ENCODE assay signal across 12 cellular contexts in genomic region chr2:10444463-10444862, GRCh38. TPM values are rescaled to one million over a fixed set of nuclear protein-coding genes. Genes with fewer than 3 reads are reported as not detected.
DNase-seq lines count a peak whose midpoint lies in the region; TF ChIP-seq lines count a peak whose summit lies in the region.
"Had no signal": no experiment of that assay in that cellular context is flagged by ENCODE, and none has a peak within 500 bp of the region (broad histone marks: within the 10 kb centered on the region; RNA-seq: fewer than 3 reads in every experiment).

No MANE protein-coding gene starts in this region.

- no peak overlapping the region for H3K4me3 ChIP-seq in ascending aorta
- H3K4me3 ChIP-seq: GM23338 had no signal

- peaks cover 72% of the 10 kb centered on the region for H3K36me3 Mint-ChIP-seq in Calu3 (ENCODE audit: insufficient read depth, unreplicated experiment)
- peaks cover 2% of the 10 kb centered on the region for H3K36me3 Mint-ChIP-seq in IgD-negative memory B cell
- H3K36me3 Mint-ChIP-seq in neural crest cell (ENCODE audit: low read depth) = peaks cover 13% of the 10 kb centered on the region

- no peaks in the 10 kb centered on the region for H3K9me3 Mint-ChIP-seq in Calu3 (ENCODE audit: low read depth, unreplicated experiment)
- no peaks in the 10 kb centered on the region for H3K9me3 Mint-ChIP-seq in IgD-negative memory B cell
- no peaks in the 10 kb centered on the region for H3K9me3 Mint-ChIP-seq in neural crest cell
- H3K9me3 Mint-ChIP-seq: GM23338, immature natural killer cell had no signal

- no peaks in the 10 kb centered on the region for H3K9me3 ChIP-seq in ascending aorta

- H3K4me1 Mint-ChIP-seq in Calu3 (ENCODE audit: low read depth, unreplicated experiment) (peaks cover 9% of the 10 kb centered on the region), IgD-negative memory B cell (peaks cover 20 to 33% (median 32%) of the 10 kb centered on the region in 3 donors), neural crest cell (peaks cover 16% of the 10 kb centered on the region)

- CTCF ChIA-PET in Calu3 (lab: Charles Lee) = interaction anchor here (0.6 to 2.6 kb wide), 2 partner anchors 79 to 215 kb away, joined by 4 to 9 read pairs; no protein-coding TSS in a partner anchor

- TF ChIP-seq CTCF in Calu3 (IDR thresholded peaks at IDR 0.05; ENCODE audit: unreplicated experiment) (no peak), neural crest cell (conservative IDR thresholded peaks at IDR 0.05) (no peak), ascending aorta (IDR thresholded peaks at IDR 0.05) (no peak)

- H3K27me3 Mint-ChIP-seq in Calu3 (ENCODE audit: unreplicated experiment) (no peaks in the 10 kb centered on the region), IgD-negative memory B cell (no peaks in the 10 kb centered on the region), neural crest cell (ENCODE audit: low read depth) (no peaks in the 10 kb centered on the region)

- intact Hi-C loops in Calu3 (cut with micrococcal nuclease; ENCODE audit: unreplicated experiment) = loop anchor here (10.0 kb wide), 1 partner anchor 90 kb away; no protein-coding TSS in a partner anchor
- intact Hi-C loops in ascending aorta (cut with DNase I) = loop anchor here (10.0 kb wide), 1 partner anchor 710 kb away; the partner anchor contains the start of gene SLC66A3

- no peak for DNase-seq in Calu3
- DNase-seq in activated T-cell treated with anti-CD3 and anti-CD28 coated beads, Interleukin-2, amount 50 U/mL, for 48 hours = peak; percentile 70 to 76
- DNase-seq in neural crest cell (ENCODE audit: low read depth, low spot score) = no peak
- DNase-seq in AG08395 (ENCODE audit: low spot score) = no peak
- no peak for DNase-seq in GM03348 (ENCODE audit: low spot score)
- DNase-seq in ascending aorta (ENCODE audit: low spot score in 2 of 2) = no peak
- DNase-seq: activated effector memory CD4-positive, alpha-beta T cell treated with anti-CD3 and anti-CD28 coated beads, Interleukin-2, amount 50 U/mL, for 16 hours; immature natural killer cell; NCI-H1417 treated with DMSO at 0.1 percent for 48 hours; right cardiac atrium had no signal

- no peaks in the 10 kb centered on the region for H3K27me3 ChIP-seq in ascending aorta

- peak overlapping the region in 1 of 2 donors; percentile 35 for H3K27ac ChIP-seq in ascending aorta

- H3K4me3 Mint-ChIP-seq in Calu3 (ENCODE audit: low read depth, unreplicated experiment) (peak overlapping the region; percentile 13), IgD-negative memory B cell (peak overlapping the region; percentile 44 to 95 (median 77)), neural crest cell (peak overlapping the region; percentile 50)
- H3K4me3 Mint-ChIP-seq: GM23338, immature natural killer cell had no signal

- H3K4me1 ChIP-seq in ascending aorta = peaks cover 7 to 29% of the 10 kb centered on the region in 2 donors

- no peak overlapping the region for H3K27ac Mint-ChIP-seq in Calu3 (ENCODE audit: unreplicated experiment)
- H3K27ac Mint-ChIP-seq in IgD-negative memory B cell = peak overlapping the region in 2 of 3 donors; percentile 57 to 86
- H3K27ac Mint-ChIP-seq in neural crest cell (ENCODE audit: unreplicated experiment) = no peak overlapping the region
- H3K27ac Mint-ChIP-seq: GM23338, immature natural killer cell had no signal

- BruUV-seq in Calu3 (replicated peaks; lab: Mats Ljungman, UMichigan) = no TSS peak

- H3K36me3 ChIP-seq in ascending aorta = peaks cover 40 to 51% of the 10 kb centered on the region in 2 donors

RNA-seq across cellular contexts. Expression of gene ODC1, which starts 3.7 kb away (rescaled TPM):
- total RNA-seq in Calu3 (2022) (78.4 and 85.7 TPM in 2 replicates), neural crest cell (279 and 290 TPM in 2 replicates), ascending aorta (82.8 TPM)
- polyA plus RNA-seq in IgD-negative memory B cell = 207 TPM

Comparison
In these comparisons a context has a peak if more than half of its experiments do, and no peak if none do; other contexts are left out.
1. DNase-seq: peak in activated T-cell treated with anti-CD3 and anti-CD28 coated beads, Interleukin-2, amount 50 U/mL, for 48 hours (2 of 2); none in Calu3 (single experiment), neural crest cell (single experiment), AG08395 (single experiment), GM03348 (single experiment) and ascending aorta (0 of 2).
2. H3K27ac Mint-ChIP-seq: peak in IgD-negative memory B cell (2 of 3); none in Calu3 (single experiment) and neural crest cell (single experiment).
3. H3K4me3 Mint-ChIP-seq: peak in every context shown above with its lines; median percentile 77 in IgD-negative memory B cell; 50 in neural crest cell; 13 in Calu3.